1 cellular context compared by ENCODE assay signal in genomic region chr3:46399557-46399956, GRCh38.
TF ChIP-seq lines count a peak whose summit lies in the region.

No MANE protein-coding gene starts in this region.

TF ChIP-seq in endothelial cell of umbilical vein, 7 proteins besides CTCF, POLR2A, EP300 and RAD21 (continued from another document):
- TF ChIP-seq GATA2 (IDR thresholded peaks at IDR 0.05; ENCODE audit: insufficient read depth, insufficient read length, low read depth, low read length) (no peak), JUN (IDR thresholded peaks at IDR 0.05; ENCODE audit: borderline replicate concordance, insufficient read depth, insufficient read length, low read depth) (no peak), MAX (IDR thresholded peaks at IDR 0.05; ENCODE audit: insufficient read depth, insufficient read length) (no peak), EZH2 (IDR thresholded peaks at IDR 0.05; ENCODE audit: borderline replicate concordance, low read depth, low read length, severe bottlenecking) (no peak), FOS (IDR thresholded peaks at IDR 0.05; ENCODE audit: borderline replicate concordance, insufficient read depth, low read length) (no peak), MYC (IDR thresholded peaks at IDR 0.05; ENCODE audit: low read depth, low read length) (no peak)
